In the genomic region with DNA sequence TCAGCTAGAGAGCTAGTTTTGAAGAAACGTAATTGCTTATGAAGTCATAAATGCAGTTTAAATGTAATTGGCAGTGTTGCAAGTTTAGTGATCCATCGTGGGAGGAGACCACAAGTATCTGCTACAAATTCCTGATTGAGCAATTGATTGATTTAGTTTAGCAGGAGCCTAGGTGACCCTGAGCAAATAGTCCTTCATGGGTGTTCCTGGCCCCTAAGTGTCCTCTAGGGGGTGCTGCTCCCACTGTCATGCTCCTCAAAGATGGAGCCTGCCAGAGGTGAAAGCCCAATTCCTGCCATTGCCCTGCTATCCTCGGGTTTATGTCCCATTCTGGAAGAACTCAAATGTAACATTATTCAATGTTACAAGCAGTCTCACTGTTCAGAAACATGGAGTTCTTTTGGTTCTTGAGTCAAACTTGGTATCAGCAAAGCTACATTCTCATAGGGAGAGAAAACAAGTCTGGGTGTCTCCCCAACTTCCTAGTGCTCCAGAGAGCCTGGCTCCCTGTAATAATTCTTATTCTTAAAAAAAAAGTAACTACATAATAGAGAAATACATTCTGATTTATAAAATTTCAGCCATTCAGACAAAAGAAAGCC, we compare ENCODE assay signal across 9 cellular contexts. TPM values are rescaled to one million over a fixed set of nuclear protein-coding genes. Genes with fewer than 3 reads are reported as not detected.
DNase-seq lines count a peak whose midpoint lies in the region; ATAC-seq and TF ChIP-seq lines count a peak whose summit lies in the region.
"Had no signal": no experiment of that assay in that cellular context is flagged by ENCODE, and none has a peak within 500 bp of the region (broad histone marks: within the 10 kb centered on the region; RNA-seq: fewer than 3 reads in every experiment).

No MANE protein-coding gene starts in this region.

- intact Hi-C loops in Calu3 (cut with micrococcal nuclease; ENCODE audit: unreplicated experiment): loop anchor here (5.0 kb wide), 1 partner anchor 104 kb away; a partner anchor contains a TSS

- peaks cover 6% of the 10 kb centered on the region for H3K36me3 Mint-ChIP-seq in Calu3 (ENCODE audit: insufficient read depth, unreplicated experiment)
- no peaks in the 10 kb centered on the region for H3K36me3 Mint-ChIP-seq in activated CD8-positive, alpha-beta T cell treated with anti-CD3 and anti-CD28 coated beads, Interleukin-2, amount 10 ng/mL, durations not matched to agents 7 days and 5 days (ENCODE audit: low read depth)
- H3K36me3 Mint-ChIP-seq in stimulated activated effector memory CD8-positive, alpha-beta T cell treated with anti-CD3 and anti-CD28 coated beads, Interleukin-12 subunit alpha, Interleukin-12 subunit beta, amount 100 ng/mL, for 72 hours: peaks cover 16% of the 10 kb centered on the region

- no peaks in the 10 kb centered on the region for H3K9me3 Mint-ChIP-seq in Calu3 (ENCODE audit: low read depth, unreplicated experiment)
- no peaks in the 10 kb centered on the region for H3K9me3 Mint-ChIP-seq in activated CD8-positive, alpha-beta T cell treated with anti-CD3 and anti-CD28 coated beads, Interleukin-2, amount 10 ng/mL, durations not matched to agents 7 days and 5 days (ENCODE audit: insufficient read depth)
- no peaks in the 10 kb centered on the region for H3K9me3 Mint-ChIP-seq in stimulated activated effector memory CD8-positive, alpha-beta T cell treated with anti-CD3 and anti-CD28 coated beads, Interleukin-12 subunit alpha, Interleukin-12 subunit beta, amount 100 ng/mL, for 72 hours
- H3K9me3 Mint-ChIP-seq: T-helper 1 cell treated with Interleukin-12 subunit alpha and Interleukin-12 subunit beta and Interleukin-4 antibody, amounts not matched to agents 30 μg/mL and 1 μg/mL, for 36 hours had no signal

- TF ChIP-seq CTCF in Calu3 (IDR thresholded peaks at IDR 0.05; ENCODE audit: unreplicated experiment): peak; percentile 52

- H3K27me3 Mint-ChIP-seq in Calu3 (ENCODE audit: unreplicated experiment): no peaks in the 10 kb centered on the region
- H3K27me3 Mint-ChIP-seq in activated CD8-positive, alpha-beta T cell treated with anti-CD3 and anti-CD28 coated beads, Interleukin-2, amount 10 ng/mL, durations not matched to agents 7 days and 5 days (ENCODE audit: low read depth): no peaks in the 10 kb centered on the region

- no peak overlapping the region for H3K4me3 Mint-ChIP-seq in Calu3 (ENCODE audit: low read depth, unreplicated experiment)
- H3K4me3 Mint-ChIP-seq in activated CD8-positive, alpha-beta T cell treated with anti-CD3 and anti-CD28 coated beads, Interleukin-2, amount 10 ng/mL, durations not matched to agents 7 days and 5 days: no peak overlapping the region
- no peak overlapping the region for H3K4me3 Mint-ChIP-seq in stimulated activated effector memory CD8-positive, alpha-beta T cell treated with anti-CD3 and anti-CD28 coated beads, Interleukin-12 subunit alpha, Interleukin-12 subunit beta, amount 100 ng/mL, for 72 hours
- H3K4me3 Mint-ChIP-seq: T-helper 1 cell treated with Interleukin-12 subunit alpha and Interleukin-12 subunit beta and Interleukin-4 antibody, amounts not matched to agents 30 μg/mL and 1 μg/mL, for 36 hours had no signal

- BruUV-seq in Calu3 (replicated peaks; lab: Mats Ljungman, UMichigan): no TSS peak

- DNase-seq in Calu3 (peak; percentile 58), NCI-H748 treated with DMSO at 0.1 percent for 48 hours (lab: John Stamatoyannopoulos, UW) (peak; percentile 4), epidermal melanocyte (ENCODE audit: insufficient read length, low spot score) (peak; percentile 69), myocyte (ENCODE audit: low read depth) (peak; percentile 72)
- DNase-seq in activated CD8-positive, alpha-beta T cell treated with anti-CD3 and anti-CD28 coated beads, Interleukin-2, amount 10 ng/mL, durations not matched to agents 7 days and 5 days: peak; percentile 79
- DNase-seq in stimulated activated effector memory CD8-positive, alpha-beta T cell treated with anti-CD3 and anti-CD28 coated beads, Interleukin-12 subunit alpha, Interleukin-12 subunit beta, amount 100 ng/mL, for 72 hours (ENCODE audit: low spot score in 2 of 2): peak; percentile 44 to 81

- POLR2A ChIA-PET in activated CD8-positive, alpha-beta T cell treated with anti-CD3 and anti-CD28 coated beads, Interleukin-2, amount 10 ng/mL, durations not matched to agents 7 days and 5 days (lab: Charles Lee): interaction anchor here (0.9 kb wide), 1 partner anchor 105 kb away, joined by 4 read pairs; a partner anchor contains a TSS

- no peaks in the 10 kb centered on the region for H3K4me1 Mint-ChIP-seq in Calu3 (ENCODE audit: low read depth, unreplicated experiment)
- H3K4me1 Mint-ChIP-seq in activated CD8-positive, alpha-beta T cell treated with anti-CD3 and anti-CD28 coated beads, Interleukin-2, amount 10 ng/mL, durations not matched to agents 7 days and 5 days (ENCODE audit: low read depth): no peaks in the 10 kb centered on the region
- no peaks in the 10 kb centered on the region for H3K4me1 Mint-ChIP-seq in stimulated activated effector memory CD8-positive, alpha-beta T cell treated with anti-CD3 and anti-CD28 coated beads, Interleukin-12 subunit alpha, Interleukin-12 subunit beta, amount 100 ng/mL, for 72 hours

- ATAC-seq in HG02610 (IDR thresholded peaks at IDR 0.05; ENCODE audit: unreplicated experiment): peak; percentile 77
- ATAC-seq in activated CD8-positive, alpha-beta T cell treated with anti-CD3 and anti-CD28 coated beads, Interleukin-2, amount 10 ng/mL, durations not matched to agents 7 days and 5 days: peak; percentile 89
- peak; percentile 92 for ATAC-seq in stimulated activated effector memory CD8-positive, alpha-beta T cell treated with anti-CD3 and anti-CD28 coated beads, Interleukin-12 subunit alpha, Interleukin-12 subunit beta, amount 100 ng/mL, for 72 hours
- no peak for ATAC-seq in GM19395 (IDR thresholded peaks at IDR 0.05; ENCODE audit: unreplicated experiment)

- CTCF ChIA-PET in Calu3 (lab: Charles Lee): no interaction called here
- CTCF ChIA-PET in activated CD8-positive, alpha-beta T cell treated with anti-CD3 and anti-CD28 coated beads, Interleukin-2, amount 10 ng/mL, durations not matched to agents 7 days and 5 days (lab: Charles Lee): interaction anchor here (0.6 to 1.6 kb wide), 17 partner anchors 20 to 240 kb away, joined by 3 to 19 read pairs (median 3); a partner anchor contains a TSS

- H3K27ac Mint-ChIP-seq in Calu3 (ENCODE audit: unreplicated experiment): no peak overlapping the region
- H3K27ac Mint-ChIP-seq in activated CD8-positive, alpha-beta T cell treated with anti-CD3 and anti-CD28 coated beads, Interleukin-2, amount 10 ng/mL, durations not matched to agents 7 days and 5 days: no peak overlapping the region
- H3K27ac Mint-ChIP-seq in stimulated activated effector memory CD8-positive, alpha-beta T cell treated with anti-CD3 and anti-CD28 coated beads, Interleukin-12 subunit alpha, Interleukin-12 subunit beta, amount 100 ng/mL, for 72 hours: no peak overlapping the region
- H3K27ac Mint-ChIP-seq: T-helper 1 cell treated with Interleukin-12 subunit alpha and Interleukin-12 subunit beta and Interleukin-4 antibody, amounts not matched to agents 30 μg/mL and 1 μg/mL, for 36 hours had no signal

RNA-seq across cellular contexts. Expression of a gene that starts 29.8 kb away (rescaled TPM):
- total RNA-seq in Calu3 (2022) (34.0 and 35.2 TPM in 2 replicates), myocyte (42.2 and 48.2 TPM in 2 replicates)
- total RNA-seq in activated CD8-positive, alpha-beta T cell treated with anti-CD3 and anti-CD28 coated beads, Interleukin-2, amount 10 ng/mL, durations not matched to agents 7 days and 5 days: 10 to 100 TPM; 32.2 to 37.0 TPM
- 14.6 TPM for polyA plus RNA-seq in myocyte (2012)

Comparison
In these comparisons a context has a peak if more than half of its experiments do, and no peak if none do; other contexts are left out.
1. DNase-seq: peak in every context shown above with its lines; median percentile 79 in activated CD8-positive, alpha-beta T cell treated with anti-CD3 and anti-CD28 coated beads, Interleukin-2, amount 10 ng/mL, durations not matched to agents 7 days and 5 days; 72 in myocyte; 69 in epidermal melanocyte; 62 in stimulated activated effector memory CD8-positive, alpha-beta T cell treated with anti-CD3 and anti-CD28 coated beads, Interleukin-12 subunit alpha, Interleukin-12 subunit beta, amount 100 ng/mL, for 72 hours; 58 in Calu3; 4 in NCI-H748 treated with DMSO at 0.1 percent for 48 hours.